Comparison of ENCODE assay signal across 16 cellular contexts in the genomic region with DNA sequence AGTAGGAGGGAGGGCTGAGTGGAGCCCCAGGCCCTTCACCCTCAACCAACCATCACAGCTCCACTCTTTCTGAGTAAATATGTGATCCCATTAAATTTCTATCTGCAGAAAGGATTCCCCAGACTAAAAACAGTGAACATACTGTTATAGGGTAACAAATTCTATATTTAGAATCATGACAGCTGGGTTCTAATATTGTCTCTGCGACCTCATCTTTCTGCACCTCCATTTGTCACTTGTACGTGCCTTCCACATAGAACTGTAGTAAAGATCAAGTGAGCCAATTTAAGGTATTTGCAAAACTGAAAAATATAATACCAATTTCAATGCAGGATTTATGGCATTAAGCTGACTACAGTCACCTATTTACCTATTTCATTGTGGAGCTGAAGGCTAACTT.
DNase-seq lines count a peak whose midpoint lies in the region; ATAC-seq and FAIRE-seq lines count a peak whose summit lies in the region.
"Had no signal": no experiment of that assay in that cellular context is flagged by ENCODE, and none has a peak within 500 bp of the region (broad histone marks: within the 10 kb centered on the region; RNA-seq: fewer than 3 reads in every experiment).

No MANE protein-coding gene starts in this region.

- H3K4me3 ChIP-seq in skeletal muscle tissue (ENCODE audit: low read length in 3 of 3) = peak overlapping the region in 1 of 3 donors; percentile 17
- H3K4me3 ChIP-seq: BLaER1 treated with 17β-estradiol and CSF1 and Interleukin-3, amounts not matched to agents 10 nM and 100 nM; GM12878; GM23338 had no signal

- no peak for DNase-seq in Right ventricle myocardium superior
- DNase-seq in cardiac septum (ENCODE audit: low spot score) = no peak
- peak; percentile 12 for DNase-seq in NCI-H1694 treated with DMSO at 0.1 percent for 48 hours (lab: John Stamatoyannopoulos, UW)
- peak; percentile 30 for DNase-seq in myocyte (ENCODE audit: low read depth)
- no peak for DNase-seq in GM19238 (ENCODE audit: insufficient read length, low spot score)
- no peak for DNase-seq in HTR-8/SVneo (ENCODE audit: insufficient read length, low spot score)
- DNase-seq: ACHN; CD4-positive, CD25-positive, alpha-beta regulatory T cell; DMS79; H7 had no signal

- ATAC-seq in Right ventricle myocardium superior (ENCODE audit: poor library complexity) = peak; percentile 74
- ATAC-seq: GM12878, GM23338 had no signal

- intact Hi-C loops in Right ventricle myocardium superior (cut with DNase I) (no loop called here), cardiac septum (cut with DNase I) (no loop called here)

- peak overlapping the region; percentile 46 for H3K27ac ChIP-seq in skeletal muscle tissue (ENCODE audit: low read depth, low read length)
- H3K27ac ChIP-seq: BLaER1 treated with 17β-estradiol and CSF1 and Interleukin-3, amounts not matched to agents 10 nM and 100 nM; HL-60 had no signal

- no peak overlapping the region for H3K9ac ChIP-seq in skeletal muscle tissue (ENCODE audit: low read depth in 1 of 3, low read length in 3 of 3)
- H3K9ac ChIP-seq: BLaER1 treated with 17β-estradiol and CSF1 and Interleukin-3, amounts not matched to agents 10 nM and 100 nM had no signal

- no peaks in the 10 kb centered on the region for H3K9me3 ChIP-seq in skeletal muscle tissue (ENCODE audit: control insufficient read depth in 3 of 3, low read length in 3 of 3)
- H3K9me3 ChIP-seq: BLaER1 treated with 17β-estradiol and CSF1 and Interleukin-3, amounts not matched to agents 10 nM and 100 nM had no signal

- FAIRE-seq in HTR-8/SVneo (lab: Jason Lieb, UNC) = no peak
- FAIRE-seq: GM12878, GM18507 had no signal

- no peaks in the 10 kb centered on the region for H3K36me3 ChIP-seq in skeletal muscle tissue (ENCODE audit: control insufficient read depth in 3 of 3, insufficient read depth in 3 of 3, low read length in 3 of 3)
- H3K36me3 ChIP-seq: BLaER1 treated with 17β-estradiol and CSF1 and Interleukin-3, amounts not matched to agents 10 nM and 100 nM had no signal

- H3K27me3 ChIP-seq in skeletal muscle tissue (ENCODE audit: control insufficient read depth in 3 of 3, insufficient read depth in 3 of 3, low read length in 3 of 3) = no peaks in the 10 kb centered on the region
- H3K27me3 ChIP-seq: BLaER1 treated with 17β-estradiol and CSF1 and Interleukin-3, amounts not matched to agents 10 nM and 100 nM had no signal

- H3K4me1 ChIP-seq in skeletal muscle tissue (ENCODE audit: control insufficient read depth in 3 of 3, insufficient read depth in 3 of 3, low read length in 3 of 3) = peaks cover 7% of the 10 kb centered on the region in 3 donors
- H3K4me1 ChIP-seq: BLaER1 treated with 17β-estradiol and CSF1 and Interleukin-3, amounts not matched to agents 10 nM and 100 nM had no signal

Comparison
In these comparisons a context has a peak if more than half of its experiments do, and no peak if none do; other contexts are left out.
1. DNase-seq: peak in NCI-H1694 treated with DMSO at 0.1 percent for 48 hours (single experiment) and myocyte (single experiment); none in Right ventricle myocardium superior (single experiment), cardiac septum (single experiment), GM19238 (single experiment) and HTR-8/SVneo (single experiment).